In genomic region chr1:172532700-172533510, GRCh38 we compare ENCODE assay signal across 8 cellular contexts. TPM values are rescaled to one million over a fixed set of nuclear protein-coding genes. Genes with fewer than 3 reads are reported as not detected.
A peak's percentile ranks its signal among the peaks of the same experiment; 100 is the strongest.
DNase-seq lines count a peak whose midpoint lies in the region; ATAC-seq and TF ChIP-seq lines count a peak whose summit lies in the region.

SUCO (plus strand) TSS chr1:172533150; CDS start chr1:172533436, 286 bp downstream.

- no peaks in the 10 kb centered on the region for H4K20me1 ChIP-seq in fibroblast of lung (ENCODE audit: control insufficient read depth, extremely low read depth, insufficient read depth, low read length)

- H3K9me3 Mint-ChIP-seq in activated T-helper 17 cell treated with anti-CD3 and anti-CD28 coated beads, Interleukin-2, amount 50 U/mL, for 72 hours: no peaks in the 10 kb centered on the region
- H3K9me3 Mint-ChIP-seq in naive thymus-derived CD8-positive, alpha-beta T cell: no peaks in the 10 kb centered on the region

- H3K4me3 ChIP-seq in LNCaP clone FGC (ENCODE audit: low read depth, low read length): peak within 1 kb of the TSS; percentile 78
- H3K4me3 ChIP-seq in fibroblast of lung (replicated peaks in 1 of 4; ENCODE audit: control extremely low read depth in 1 of 4, insufficient read depth in 1 of 4, low read depth in 3 of 4, low read length in 4 of 4): peak within 1 kb of the TSS; percentile 82 to 99 (median 98)

- peak within 1 kb of the TSS; percentile 100 for H2AFZ ChIP-seq in fibroblast of lung (ENCODE audit: low read length)

- CTCF ChIA-PET in RWPE1 (lab: Yijun Ruan, JAX): no interaction called here

- peak within 1 kb of the TSS; percentile 96 for H3K9ac ChIP-seq in fibroblast of lung (ENCODE audit: insufficient read depth, low read length)

- H3K27ac ChIP-seq in RWPE1: peak within 1 kb of the TSS; percentile 94
- peak within 1 kb of the TSS; percentile 97 for H3K27ac ChIP-seq in fibroblast of lung (ENCODE audit: insufficient read depth, low read length)

- peaks cover 3% of the 10 kb centered on the region for H3K4me1 ChIP-seq in fibroblast of lung (ENCODE audit: control insufficient read depth, extremely low read depth, insufficient read depth, low read length)

- DNase-seq in Daoy (ENCODE audit: low read depth) (peak; percentile 100), GOT3 (lab: John Stamatoyannopoulos, UW) (peak; percentile 100), LNCaP clone FGC (ENCODE audit: low read depth) (peak; percentile 95), RWPE1 (ENCODE audit: low spot score) (peak; percentile 99), fibroblast of lung (ENCODE audit: low read depth in 2 of 2) (peak; percentile 99)
- DNase-seq in naive thymus-derived CD8-positive, alpha-beta T cell: peak; percentile 94 to 100 (median 100)
- DNase-seq in stimulated activated naive CD4-positive, alpha-beta T cell (lab: John Stamatoyannopoulos, UW): peak; percentile 98 to 100 (median 99)

- H3K27me3 ChIP-seq in fibroblast of lung (ENCODE audit: control insufficient read depth, insufficient read depth, low read length): no peaks in the 10 kb centered on the region

- peaks cover 48% of the 10 kb centered on the region for H3K79me2 ChIP-seq in fibroblast of lung (ENCODE audit: control insufficient read depth, insufficient read depth, low read length)

- peak within 1 kb of the TSS; percentile 95 for H3K4me3 Mint-ChIP-seq in activated T-helper 17 cell treated with anti-CD3 and anti-CD28 coated beads, Interleukin-2, amount 50 U/mL, for 72 hours
- H3K4me3 Mint-ChIP-seq in naive thymus-derived CD8-positive, alpha-beta T cell: peak within 1 kb of the TSS; percentile 91 to 100 (median 99)

- H3K4me1 Mint-ChIP-seq in activated T-helper 17 cell treated with anti-CD3 and anti-CD28 coated beads, Interleukin-2, amount 50 U/mL, for 72 hours: peaks cover 37% of the 10 kb centered on the region
- H3K4me1 Mint-ChIP-seq in naive thymus-derived CD8-positive, alpha-beta T cell: peaks cover 28 to 52% (median 44%) of the 10 kb centered on the region in 4 donors

- TF ChIP-seq CTCF in LNCaP clone FGC (IDR thresholded peaks at IDR 0.05; ENCODE audit: control insufficient read depth, extremely low read depth, insufficient read depth) (0 out of 2 replicates have a peak, but pooled peaks have one; percentile 16), RWPE1 (conservative IDR thresholded peaks at IDR 0.05; ENCODE audit: low read depth) (no peak), fibroblast of lung (conservative IDR thresholded peaks at IDR 0.05 in 1 of 2, IDR thresholded peaks at IDR 0.05 in 1 of 2; ENCODE audit: low read depth in 1 of 2, low read length in 2 of 2) (peak in 1 of 2 donors; percentile 20)

- peak within 1 kb of the TSS; percentile 93 for H3K27ac Mint-ChIP-seq in activated T-helper 17 cell treated with anti-CD3 and anti-CD28 coated beads, Interleukin-2, amount 50 U/mL, for 72 hours
- H3K27ac Mint-ChIP-seq in naive thymus-derived CD8-positive, alpha-beta T cell: peak within 1 kb of the TSS; percentile 96 to 100 (median 100)

- H3K4me2 ChIP-seq in fibroblast of lung (ENCODE audit: extremely low read depth, insufficient read depth, low read length): peak within 1 kb of the TSS; percentile 97

- H3K36me3 Mint-ChIP-seq in activated T-helper 17 cell treated with anti-CD3 and anti-CD28 coated beads, Interleukin-2, amount 50 U/mL, for 72 hours (ENCODE audit: low read depth): peaks cover 24% of the 10 kb centered on the region
- no peaks in the 10 kb centered on the region for H3K36me3 Mint-ChIP-seq in naive thymus-derived CD8-positive, alpha-beta T cell

- peaks cover 9% of the 10 kb centered on the region for H3K27me3 Mint-ChIP-seq in activated T-helper 17 cell treated with anti-CD3 and anti-CD28 coated beads, Interleukin-2, amount 50 U/mL, for 72 hours
- H3K27me3 Mint-ChIP-seq in naive thymus-derived CD8-positive, alpha-beta T cell: peaks cover 0 to 3% (median 0%) of the 10 kb centered on the region in 5 donors

- no peaks in the 10 kb centered on the region for H3K36me3 ChIP-seq in fibroblast of lung (ENCODE audit: control insufficient read depth, insufficient read depth, low read length)

- POLR2A ChIA-PET in RWPE1 (lab: Yijun Ruan, JAX; ENCODE audit: low non-redundant PET): interaction anchor here (0.5 to 1.1 kb wide), 3 partner anchors 79 to 1335 kb away, joined by 3 to 4 read pairs (median 4); partner anchors contain the start of genes GAS5 and ZBTB37
- POLR2A ChIA-PET in naive thymus-derived CD8-positive, alpha-beta T cell (lab: Charles Lee): interaction anchor here (0.6 to 1.8 kb wide), 14 partner anchors 11 to 1490 kb away, joined by 3 to 9 read pairs (median 4); partner anchors contain the start of genes GAS5, METTL13, PRDX6 and RC3H1

- peak; percentile 88 for ATAC-seq in activated T-helper 17 cell treated with anti-CD3 and anti-CD28 coated beads, Interleukin-2, amount 50 U/mL, for 72 hours (replicated peaks)
- peak; percentile 80 to 82 for ATAC-seq in naive thymus-derived CD8-positive, alpha-beta T cell

- no peaks in the 10 kb centered on the region for H3K9me3 ChIP-seq in fibroblast of lung (ENCODE audit: control insufficient read depth, insufficient read depth, low read depth, low read length)

RNA-seq across cellular contexts. Expression of gene SUCO, which starts in this region (rescaled TPM):
- total RNA-seq in Daoy (2014; rRNA removed; shearing (Covaris generic)): 26.8 and 27.2 TPM in 2 replicates
- total RNA-seq in activated T-helper 17 cell treated with anti-CD3 and anti-CD28 coated beads, Interleukin-2, amount 50 U/mL, for 72 hours: 10 to 100 TPM; 21.0 to 34.5 TPM
- 22.6 and 25.8 TPM in 2 replicates for total RNA-seq in fibroblast of lung
- 17.1 and 20.4 TPM in 2 replicates for polyA plus RNA-seq in fibroblast of lung
- polyA plus RNA-seq in fibroblast of lung (2012): 12.4 and 16.3 TPM in 2 replicates
- polyA minus RNA-seq in fibroblast of lung (ENCODE audit: low replicate concordance): 3.0 and 3.4 TPM in 2 replicates
- 10 to 100 TPM; 56.2 to 63.1 TPM for total RNA-seq in naive thymus-derived CD8-positive, alpha-beta T cell
- 10 to 100 TPM; 10.3 to 14.6 (median 12.4) TPM for polyA plus RNA-seq in naive thymus-derived CD8-positive, alpha-beta T cell

Comparison
In these comparisons a context has a peak if more than half of its experiments do, and no peak if none do; other contexts are left out.
1. Peak in every context shown above with its lines: DNase-seq, ATAC-seq, H3K4me3 ChIP-seq and H3K27ac ChIP-seq.